10 cellular contexts compared by ENCODE assay signal in the genomic region with DNA sequence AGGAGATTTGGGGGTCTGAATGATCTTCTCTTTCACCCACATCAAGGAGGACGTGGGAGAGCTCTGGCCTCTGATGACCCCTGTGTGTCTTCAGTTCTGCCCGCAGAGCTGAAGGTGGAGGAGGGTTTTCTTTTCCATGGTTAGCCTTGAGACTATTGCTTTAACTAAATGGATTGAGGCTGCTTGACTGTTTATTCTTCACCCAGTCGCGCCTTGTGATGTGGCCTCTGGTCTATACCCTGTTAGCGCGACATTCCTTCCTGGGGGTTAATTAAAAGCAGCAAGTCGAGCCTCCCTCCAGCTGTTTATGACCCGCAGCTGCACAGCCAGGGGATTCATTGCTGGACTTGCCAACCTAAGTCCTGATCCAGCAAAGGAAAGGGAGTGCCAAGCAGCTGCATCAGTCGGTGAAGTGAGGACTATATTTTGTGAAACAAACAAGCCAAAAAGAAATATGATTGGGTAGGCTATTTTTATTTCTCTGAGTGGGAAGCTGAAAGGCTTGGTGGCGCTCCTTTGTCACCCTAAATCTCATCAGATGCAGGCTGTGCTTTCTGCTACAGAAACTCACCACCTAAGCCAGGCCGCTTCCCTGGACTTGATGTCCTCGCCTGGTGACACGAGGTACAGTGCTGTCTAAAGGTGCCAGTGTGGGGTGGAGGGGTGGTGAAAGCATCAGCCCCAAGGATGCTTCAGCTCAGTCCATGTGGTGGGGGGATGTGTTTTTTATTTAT. TPM values are rescaled to one million over a fixed set of nuclear protein-coding genes. Genes with fewer than 3 reads are reported as not detected.
DNase-seq lines count a peak whose midpoint lies in the region; ATAC-seq, FAIRE-seq and TF ChIP-seq lines count a peak whose summit lies in the region.
"Had no signal": no experiment of that assay in that cellular context is flagged by ENCODE, and none has a peak within 500 bp of the region (broad histone marks: within the 10 kb centered on the region; RNA-seq: fewer than 3 reads in every experiment).

No MANE protein-coding gene starts in this region.

- POLR2A ChIA-PET in activated CD8-positive, alpha-beta T cell treated with anti-CD3 and anti-CD28 coated beads for 36 hours (lab: Charles Lee), result interaction anchor here (0.7 to 3.2 kb wide), 4 partner anchors 9 to 126 kb away, joined by 3 to 39 read pairs (median 6); no protein-coding TSS in a partner anchor

- TF ChIP-seq CTCF in activated CD8-positive, alpha-beta T cell treated with anti-CD3 and anti-CD28 coated beads for 36 hours (IDR thresholded peaks at IDR 0.05), result no peak
- no peak for TF ChIP-seq CTCF in heart left ventricle (IDR thresholded peaks at IDR 0.05)

- peak overlapping the region; percentile 87 for H3K27ac Mint-ChIP-seq in activated CD8-positive, alpha-beta T cell treated with anti-CD3 and anti-CD28 coated beads for 36 hours
- H3K27ac Mint-ChIP-seq: activated B cell treated with CpG ODN at 0.5 μM for 24 hours had no signal

- H3K9me3 Mint-ChIP-seq in activated CD8-positive, alpha-beta T cell treated with anti-CD3 and anti-CD28 coated beads for 36 hours, result no peaks in the 10 kb centered on the region
- H3K9me3 Mint-ChIP-seq: activated B cell treated with CpG ODN at 0.5 μM for 24 hours had no signal

- no peaks in the 10 kb centered on the region for H3K27me3 Mint-ChIP-seq in activated CD8-positive, alpha-beta T cell treated with anti-CD3 and anti-CD28 coated beads for 36 hours

- no peak for FAIRE-seq in urothelium cell line (lab: Jason Lieb, UNC)

- no peaks in the 10 kb centered on the region for H3K36me3 Mint-ChIP-seq in activated CD8-positive, alpha-beta T cell treated with anti-CD3 and anti-CD28 coated beads for 36 hours (ENCODE audit: low read depth)

- DNase-seq in H4 (ENCODE audit: low spot score) (peak; percentile 80), heart left ventricle (peak in 2 of 5 donors; percentile 40 to 55), urothelium cell line (ENCODE audit: low spot score) (no peak), NCI-H1436 (lab: John Stamatoyannopoulos, UW) (no peak)
- no peak for DNase-seq in activated CD8-positive, alpha-beta T cell treated with anti-CD3 and anti-CD28 coated beads for 36 hours
- DNase-seq: activated B cell treated with CpG ODN at 0.5 μM for 24 hours, islet precursor cell had no signal

- peak in 1 of 2 donors; percentile 33 for TF ChIP-seq POLR2A in heart left ventricle (IDR thresholded peaks at IDR 0.05)

- H3K9me3 ChIP-seq in heart left ventricle, result no peaks in the 10 kb centered on the region
- H3K9me3 ChIP-seq in skeletal muscle tissue (ENCODE audit: control insufficient read depth in 3 of 3, low read length in 3 of 3), result no peaks in the 10 kb centered on the region

- 47 to 57% (median 56%) methylated on average over 13 of the region's 13 CpGs for WGBS in heart left ventricle, 4 donors

- peaks cover 37% of the 10 kb centered on the region for H3K4me1 Mint-ChIP-seq in activated CD8-positive, alpha-beta T cell treated with anti-CD3 and anti-CD28 coated beads for 36 hours (ENCODE audit: low read depth)

- peak overlapping the region; percentile 76 to 96 (median 87) for H3K27ac ChIP-seq in heart left ventricle
- peak overlapping the region; percentile 64 for H3K27ac ChIP-seq in skeletal muscle tissue (ENCODE audit: low read depth, low read length)

- H3K27me3 ChIP-seq in heart left ventricle (no peaks in the 10 kb centered on the region), skeletal muscle tissue (ENCODE audit: control insufficient read depth in 3 of 3, insufficient read depth in 3 of 3, low read length in 3 of 3) (no peaks in the 10 kb centered on the region)

- peak overlapping the region in 11 of 12 donors; percentile 0 to 44 (median 33) for H3K4me3 ChIP-seq in heart left ventricle
- H3K4me3 ChIP-seq in skeletal muscle tissue (ENCODE audit: low read length in 3 of 3), result peak overlapping the region in 2 of 3 donors; percentile 38 to 56

- CTCF ChIA-PET in activated CD8-positive, alpha-beta T cell treated with anti-CD3 and anti-CD28 coated beads for 36 hours (lab: Charles Lee), result interaction anchor here (0.9 to 3.7 kb wide), 4 partner anchors 10 to 59 kb away, joined by 3 to 22 read pairs (median 4); a partner anchor contains a TSS

- intact Hi-C loops in activated CD8-positive, alpha-beta T cell treated with anti-CD3 and anti-CD28 coated beads for 36 hours (cut with micrococcal nuclease), result no loop called here
- intact Hi-C loops in heart left ventricle (cut with DNase I), result loop anchor here in 1 of 10 donors (2.0 kb wide), 1 partner anchor 33 kb away; no protein-coding TSS in a partner anchor

- no peak overlapping the region for H3K4me3 Mint-ChIP-seq in activated CD8-positive, alpha-beta T cell treated with anti-CD3 and anti-CD28 coated beads for 36 hours
- H3K4me3 Mint-ChIP-seq: activated B cell treated with CpG ODN at 0.5 μM for 24 hours had no signal

- H3K4me1 ChIP-seq in heart left ventricle (peaks cover 0 to 80% (median 34%) of the 10 kb centered on the region in 12 donors), skeletal muscle tissue (ENCODE audit: control insufficient read depth in 3 of 3, insufficient read depth in 3 of 3, low read length in 3 of 3) (peaks cover 38 to 52% (median 43%) of the 10 kb centered on the region in 3 donors)

- H3K36me3 ChIP-seq in heart left ventricle (no peaks in the 10 kb centered on the region), skeletal muscle tissue (ENCODE audit: control insufficient read depth in 3 of 3, insufficient read depth in 3 of 3, low read length in 3 of 3) (peaks cover 0 to 3% (median 0%) of the 10 kb centered on the region in 3 donors)

- H3K9ac ChIP-seq in skeletal muscle tissue (ENCODE audit: low read depth in 1 of 3, low read length in 3 of 3), result peak overlapping the region; percentile 7 to 80 (median 18)

- no peak for ATAC-seq in activated CD8-positive, alpha-beta T cell treated with anti-CD3 and anti-CD28 coated beads for 36 hours
- ATAC-seq in heart left ventricle, result peak in 1 of 4 donors; percentile 2
- ATAC-seq in GM19463 (IDR thresholded peaks at IDR 0.05; ENCODE audit: unreplicated experiment), result no peak
- ATAC-seq in HG03469 (IDR thresholded peaks at IDR 0.05; ENCODE audit: unreplicated experiment), result no peak

RNA-seq across cellular contexts. Expression of a gene that starts 11.0 kb away (rescaled TPM):
- total RNA-seq in H4 (2014; rRNA removed; shearing (Covaris generic)), result 33.7 and 41.8 TPM in 2 replicates
- total RNA-seq in activated CD8-positive, alpha-beta T cell treated with anti-CD3 and anti-CD28 coated beads for 36 hours, result 10 to 100 TPM; 79.7 to 91.6 TPM
- 100 to 1,000 TPM in 1 of 9 donors, 10 to 100 TPM in 8; 43.6 to 116 (median 53.7) TPM for total RNA-seq in heart left ventricle
- polyA plus RNA-seq in heart left ventricle, result 10 to 100 TPM; 26.6 to 69.5 TPM
- 83.5 TPM for total RNA-seq in skeletal muscle tissue
